2 cellular contexts compared by ENCODE assay signal in the genomic region with DNA sequence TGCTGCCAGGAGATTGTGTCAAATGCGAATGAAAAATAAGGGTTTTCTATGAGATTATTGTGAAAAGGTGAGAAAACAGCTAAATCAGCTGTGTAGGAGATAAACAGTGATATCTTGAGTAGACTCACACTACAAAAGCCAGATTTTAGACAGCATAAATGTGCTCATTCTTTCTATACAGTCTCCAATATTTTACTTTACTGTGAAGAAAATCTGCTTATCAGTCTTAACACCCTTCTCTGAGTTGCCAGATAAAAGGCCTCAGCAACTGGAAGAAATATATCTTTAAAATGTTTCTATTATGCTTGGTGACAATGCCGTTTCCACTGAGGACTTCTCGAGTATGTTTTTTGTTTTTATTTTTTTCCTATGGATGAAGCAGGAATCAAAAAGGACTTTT.
TF ChIP-seq lines count a peak whose summit lies in the region.

No MANE protein-coding gene starts in this region.

TF ChIP-seq in IMR-90, 13 proteins besides CTCF, POLR2A, EP300 and RAD21:
- TF ChIP-seq MAFK (IDR thresholded peaks at IDR 0.05; ENCODE audit: low read depth, low read length) (no peak), FOS (IDR thresholded peaks at IDR 0.05; ENCODE audit: low read depth, low read length) (no peak), CEBPB (IDR thresholded peaks at IDR 0.05; ENCODE audit: low read depth, low read length) (no peak), CHD1 (IDR thresholded peaks at IDR 0.05; ENCODE audit: low read depth, low read length) (no peak), MAZ (IDR thresholded peaks at IDR 0.05; ENCODE audit: borderline replicate concordance, low read depth, low read length) (no peak), MXI1 (IDR thresholded peaks at IDR 0.05; ENCODE audit: borderline replicate concordance, low read depth, low read length) (no peak)

TF ChIP-seq in HepG2, 621 proteins besides CTCF, POLR2A, EP300 and RAD21:
- TF ChIP-seq ETV5 (CRISPR knock-in tag; IDR thresholded peaks at IDR 0.05; ENCODE audit: borderline replicate concordance) (no peak), ZNF274 (CRISPR knock-in tag; IDR thresholded peaks at IDR 0.05) (no peak), REL (CRISPR knock-in tag; conservative IDR thresholded peaks at IDR 0.05) (no peak), ZMYM2 (CRISPR knock-in tag; IDR thresholded peaks at IDR 0.05) (no peak), KMT2B (CRISPR knock-in tag; IDR thresholded peaks at IDR 0.05) (no peak), MXI1 (IDR thresholded peaks at IDR 0.05; ENCODE audit: borderline replicate concordance, low read depth, low read length) (no peak), RBM22 (optimal IDR thresholded peaks at IDR 0.05; ENCODE audit: low read length) (no peak), ZNF670 (CRISPR knock-in tag; IDR thresholded peaks at IDR 0.05; ENCODE audit: borderline replicate concordance) (no peak), ZMAT3 (CRISPR knock-in tag; conservative IDR thresholded peaks at IDR 0.05) (no peak), ZNF430 (CRISPR knock-in tag; IDR thresholded peaks at IDR 0.05) (no peak), JUND (CRISPR knock-in tag; IDR thresholded peaks at IDR 0.05) (no peak)
- TF ChIP-seq, protein P1, sequence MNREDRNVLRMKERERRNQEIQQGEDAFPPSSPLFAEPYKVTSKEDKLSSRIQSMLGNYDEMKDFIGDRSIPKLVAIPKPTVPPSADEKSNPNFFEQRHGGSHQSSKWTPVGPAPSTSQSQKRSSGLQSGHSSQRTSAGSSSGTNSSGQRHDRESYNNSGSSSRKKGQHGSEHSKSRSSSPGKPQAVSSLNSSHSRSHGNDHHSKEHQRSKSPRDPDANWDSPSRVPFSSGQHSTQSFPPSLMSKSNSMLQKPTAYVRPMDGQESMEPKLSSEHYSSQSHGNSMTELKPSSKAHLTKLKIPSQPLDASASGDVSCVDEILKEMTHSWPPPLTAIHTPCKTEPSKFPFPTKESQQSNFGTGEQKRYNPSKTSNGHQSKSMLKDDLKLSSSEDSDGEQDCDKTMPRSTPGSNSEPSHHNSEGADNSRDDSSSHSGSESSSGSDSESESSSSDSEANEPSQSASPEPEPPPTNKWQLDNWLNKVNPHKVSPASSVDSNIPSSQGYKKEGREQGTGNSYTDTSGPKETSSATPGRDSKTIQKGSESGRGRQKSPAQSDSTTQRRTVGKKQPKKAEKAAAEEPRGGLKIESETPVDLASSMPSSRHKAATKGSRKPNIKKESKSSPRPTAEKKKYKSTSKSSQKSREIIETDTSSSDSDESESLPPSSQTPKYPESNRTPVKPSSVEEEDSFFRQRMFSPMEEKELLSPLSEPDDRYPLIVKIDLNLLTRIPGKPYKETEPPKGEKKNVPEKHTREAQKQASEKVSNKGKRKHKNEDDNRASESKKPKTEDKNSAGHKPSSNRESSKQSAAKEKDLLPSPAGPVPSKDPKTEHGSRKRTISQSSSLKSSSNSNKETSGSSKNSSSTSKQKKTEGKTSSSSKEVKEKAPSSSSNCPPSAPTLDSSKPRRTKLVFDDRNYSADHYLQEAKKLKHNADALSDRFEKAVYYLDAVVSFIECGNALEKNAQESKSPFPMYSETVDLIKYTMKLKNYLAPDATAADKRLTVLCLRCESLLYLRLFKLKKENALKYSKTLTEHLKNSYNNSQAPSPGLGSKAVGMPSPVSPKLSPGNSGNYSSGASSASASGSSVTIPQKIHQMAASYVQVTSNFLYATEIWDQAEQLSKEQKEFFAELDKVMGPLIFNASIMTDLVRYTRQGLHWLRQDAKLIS (CRISPR knock-in tag; IDR thresholded peaks at IDR 0.05): no peak
- TF ChIP-seq, protein P2, sequence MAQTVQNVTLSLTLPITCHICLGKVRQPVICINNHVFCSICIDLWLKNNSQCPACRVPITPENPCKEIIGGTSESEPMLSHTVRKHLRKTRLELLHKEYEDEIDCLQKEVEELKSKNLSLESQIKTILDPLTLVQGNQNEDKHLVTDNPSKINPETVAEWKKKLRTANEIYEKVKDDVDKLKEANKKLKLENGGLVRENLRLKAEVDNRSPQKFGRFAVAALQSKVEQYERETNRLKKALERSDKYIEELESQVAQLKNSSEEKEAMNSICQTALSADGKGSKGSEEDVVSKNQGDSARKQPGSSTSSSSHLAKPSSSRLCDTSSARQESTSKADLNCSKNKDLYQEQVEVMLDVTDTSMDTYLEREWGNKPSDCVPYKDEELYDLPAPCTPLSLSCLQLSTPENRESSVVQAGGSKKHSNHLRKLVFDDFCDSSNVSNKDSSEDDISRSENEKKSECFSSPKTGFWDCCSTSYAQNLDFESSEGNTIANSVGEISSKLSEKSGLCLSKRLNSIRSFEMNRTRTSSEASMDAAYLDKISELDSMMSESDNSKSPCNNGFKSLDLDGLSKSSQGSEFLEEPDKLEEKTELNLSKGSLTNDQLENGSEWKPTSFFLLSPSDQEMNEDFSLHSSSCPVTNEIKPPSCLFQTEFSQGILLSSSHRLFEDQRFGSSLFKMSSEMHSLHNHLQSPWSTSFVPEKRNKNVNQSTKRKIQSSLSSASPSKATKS (CRISPR knock-in tag; IDR thresholded peaks at IDR 0.05): no peak
